8 cellular contexts compared by ENCODE assay signal in the genomic region with DNA sequence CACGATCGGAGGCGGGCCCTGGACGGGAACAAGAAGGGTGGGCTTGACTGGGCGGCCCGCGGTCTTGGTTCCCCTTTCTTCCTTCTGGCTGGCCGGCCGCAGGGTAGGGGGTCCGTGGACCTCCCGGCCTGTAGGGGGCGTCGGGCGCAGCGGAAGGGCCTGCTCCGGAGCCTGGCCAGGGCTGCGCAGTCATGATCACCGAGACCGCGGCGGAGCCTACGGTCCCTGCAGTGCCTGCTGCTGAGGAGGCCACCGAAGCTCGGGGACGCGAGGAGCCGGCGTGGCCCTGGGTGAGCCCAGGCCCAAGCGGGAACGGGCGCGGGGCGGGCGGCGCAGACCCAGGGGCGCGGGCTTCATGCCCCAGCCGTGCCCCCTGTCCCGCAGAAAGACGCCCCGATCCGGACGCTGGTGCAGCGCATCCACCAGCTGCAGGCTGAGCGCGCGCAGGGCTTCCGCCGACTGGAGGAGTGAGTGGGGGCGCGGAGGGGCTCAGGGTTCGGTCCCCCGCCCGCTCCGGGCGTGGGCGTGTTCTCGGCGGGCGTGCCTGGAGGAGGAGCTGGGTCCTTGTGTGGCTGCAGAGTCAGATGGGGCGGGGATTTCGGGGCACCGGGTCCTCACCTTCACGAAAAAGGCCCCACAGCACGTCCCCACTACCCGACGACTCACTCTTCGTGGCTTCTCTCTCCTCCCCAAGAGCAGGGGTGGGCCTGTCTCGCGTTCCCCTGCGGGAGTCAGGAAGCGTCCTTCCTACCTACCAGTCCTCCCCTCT. TPM values are rescaled to one million over a fixed set of nuclear protein-coding genes. Genes with fewer than 3 reads are reported as not detected.
A peak's percentile ranks its signal among the peaks of the same experiment; 100 is the strongest.
DNase-seq lines count a peak whose midpoint lies in the region; ATAC-seq and TF ChIP-seq lines count a peak whose summit lies in the region.

A gene (plus strand): TSS at position 188 of the 769 bp plus-strand sequence. CDS start 4 bp downstream, at position 192.

- H3K36me3 ChIP-seq in left lung, result peaks cover 0 to 10% of the 10 kb centered on the region in 2 donors

- no peaks in the 10 kb centered on the region for H3K9me3 ChIP-seq in left lung

- peaks cover 9 to 29% of the 10 kb centered on the region in 2 donors for H3K4me1 ChIP-seq in left lung

- peaks cover 22% of the 10 kb centered on the region for H3K36me3 Mint-ChIP-seq in activated CD4-positive, alpha-beta T cell treated with anti-CD3 and anti-CD28 coated beads, Interleukin-2, amount 10 ng/mL, durations not matched to agents 24 days and 14 days (ENCODE audit: low read depth)

- H3K27ac ChIP-seq in left lung, result peak within 1 kb of the TSS; percentile 88 to 97

- peak within 1 kb of the TSS; percentile 77 to 79 for H3K4me3 ChIP-seq in left lung

- DNase-seq in Ammon's horn (ENCODE audit: low spot score) (peak; percentile 86), NCI-H526 (lab: John Stamatoyannopoulos, UW) (peak; percentile 41 to 80), dedifferentiated amniotic fluid mesenchymal stem cell (ENCODE audit: extremely low spot score) (peak; percentile 49), left lung (peak; percentile 90 to 97)
- DNase-seq in activated CD4-positive, alpha-beta T cell treated with anti-CD3 and anti-CD28 coated beads, Interleukin-2, amount 10 ng/mL, durations not matched to agents 24 days and 14 days, result peak; percentile 97
- DNase-seq in stimulated activated CD4-positive, alpha-beta T cell treated with anti-CD3 and anti-CD28 coated beads, Interleukin-2, amount 100 ng/mL, for 48 hours, result peak; percentile 73 to 83

- intact Hi-C loops in activated CD4-positive, alpha-beta T cell treated with anti-CD3 and anti-CD28 coated beads, Interleukin-2, amount 10 ng/mL, durations not matched to agents 24 days and 14 days (cut with micrococcal nuclease), result loop anchor here (1.0 to 5.0 kb wide), 6 partner anchors 17 to 259 kb away; a partner anchor contains a TSS
- intact Hi-C loops in left lung (cut with DNase I), result no loop called here

- peak; percentile 95 to 97 for TF ChIP-seq CTCF in left lung (IDR thresholded peaks at IDR 0.05)

- H3K4me1 Mint-ChIP-seq in activated CD4-positive, alpha-beta T cell treated with anti-CD3 and anti-CD28 coated beads, Interleukin-2, amount 10 ng/mL, durations not matched to agents 24 days and 14 days, result peaks cover 35% of the 10 kb centered on the region

- H3K27me3 ChIP-seq in left lung, result peaks cover 0 to 4% of the 10 kb centered on the region in 2 donors

- H3K27ac Mint-ChIP-seq in activated CD4-positive, alpha-beta T cell treated with anti-CD3 and anti-CD28 coated beads, Interleukin-2, amount 10 ng/mL, durations not matched to agents 24 days and 14 days, result peak within 1 kb of the TSS; percentile 97

- H3K9me3 Mint-ChIP-seq in activated CD4-positive, alpha-beta T cell treated with anti-CD3 and anti-CD28 coated beads, Interleukin-2, amount 10 ng/mL, durations not matched to agents 24 days and 14 days, result no peaks in the 10 kb centered on the region

- no peaks in the 10 kb centered on the region for H3K27me3 Mint-ChIP-seq in activated CD4-positive, alpha-beta T cell treated with anti-CD3 and anti-CD28 coated beads, Interleukin-2, amount 10 ng/mL, durations not matched to agents 24 days and 14 days

- H3K4me3 Mint-ChIP-seq in activated CD4-positive, alpha-beta T cell treated with anti-CD3 and anti-CD28 coated beads, Interleukin-2, amount 10 ng/mL, durations not matched to agents 24 days and 14 days, result peak within 1 kb of the TSS; percentile 86

- ATAC-seq in GM19035 (IDR thresholded peaks at IDR 0.05; ENCODE audit: unreplicated experiment) (peak; percentile 69), HG03342 (IDR thresholded peaks at IDR 0.05; ENCODE audit: unreplicated experiment) (peak; percentile 67), left lung (peak; percentile 92)

RNA-seq across cellular contexts. Expression of the gene that starts here (rescaled TPM):
- total RNA-seq in activated CD4-positive, alpha-beta T cell treated with anti-CD3 and anti-CD28 coated beads, Interleukin-2, amount 10 ng/mL, durations not matched to agents 24 days and 14 days, result 130 and 138 TPM in 2 replicates
- 10 to 100 TPM; 51.7 to 52.1 TPM for total RNA-seq in left lung

Comparison
In these comparisons a context has a peak if more than half of its experiments do, and no peak if none do; other contexts are left out.
1. Peak in every context shown above with its lines: DNase-seq, ATAC-seq, H3K4me3 ChIP-seq and H3K27ac ChIP-seq.